ENCODE assay signal across 1 cellular context in genomic region chr6:33429745-33430042, GRCh38.
TF ChIP-seq lines count a peak whose summit lies in the region.

No MANE protein-coding gene starts in this region.

TF ChIP-seq in WTC11, 78 proteins besides CTCF, POLR2A, EP300 and RAD21 (continued from another document):
- no peak for TF ChIP-seq ZNF425 (CRISPR knock-in tag; conservative IDR thresholded peaks at IDR 0.05)
- no peak for TF ChIP-seq ATF1 (CRISPR knock-in tag; IDR thresholded peaks at IDR 0.05)
- no peak for TF ChIP-seq ZNF121 (CRISPR knock-in tag; IDR thresholded peaks at IDR 0.05)
- TF ChIP-seq ZSCAN18 (CRISPR knock-in tag; IDR thresholded peaks at IDR 0.05): no peak
- no peak for TF ChIP-seq GRHL2 (CRISPR knock-in tag; IDR thresholded peaks at IDR 0.05; ENCODE audit: insufficient replicate concordance, severe bottlenecking)
- no peak for TF ChIP-seq FOXK1 (CRISPR knock-in tag; IDR thresholded peaks at IDR 0.05)
- no peak for TF ChIP-seq NR2C2 (CRISPR knock-in tag; IDR thresholded peaks at IDR 0.05)
- no peak for TF ChIP-seq MAX (CRISPR knock-in tag; IDR thresholded peaks at IDR 0.05)
- TF ChIP-seq HMGA2 (CRISPR knock-in tag; IDR thresholded peaks at IDR 0.05): no peak
- TF ChIP-seq MXD4 (CRISPR knock-in tag; IDR thresholded peaks at IDR 0.05; ENCODE audit: borderline replicate concordance): no peak
